Comparison of ENCODE assay signal across 25 cellular contexts in genomic region chr1:16458801-16459200, GRCh38. TPM values are rescaled to one million over a fixed set of nuclear protein-coding genes. Genes with fewer than 3 reads are reported as not detected.
A peak's percentile ranks its signal among the peaks of the same experiment; 100 is the strongest.
DNase-seq lines count a peak whose midpoint lies in the region; ATAC-seq and TF ChIP-seq lines count a peak whose summit lies in the region.
"Had no signal": no experiment of that assay in that cellular context is flagged by ENCODE, and none has a peak within 500 bp of the region (broad histone marks: within the 10 kb centered on the region; RNA-seq: fewer than 3 reads in every experiment).

No MANE protein-coding gene starts in this region.

- no peak overlapping the region for H3K4me3 Mint-ChIP-seq in activated T-helper 1 cell treated with anti-CD3 and anti-CD28 coated beads, Interleukin-12 subunit alpha, Interleukin-12 subunit beta, Interleukin-2, Interleukin-4 antibody, amounts not matched to agents 30 ng/mL and 10 ng/mL and 1 ng/mL, durations not matched to agents 14 hours and 24 hours and 36 hours
- no peak overlapping the region for H3K4me3 Mint-ChIP-seq in HFFc6
- H3K4me3 Mint-ChIP-seq: activated CD4-positive, alpha-beta T cell treated with anti-CD3 and anti-CD28 coated beads, Interleukin-2, amount 10 ng/mL, durations not matched to agents 7 days and 5 days; CD14-positive monocyte; dendritic cell treated with granulocyte-macrophage colony-stimulating factor and Interleukin-4, amounts not matched to agents 40 ng/mL and 50 ng/mL, for 4 days; T-helper 1 cell treated with Interleukin-12 subunit alpha and Interleukin-12 subunit beta and Interleukin-4 antibody, amounts not matched to agents 30 μg/mL and 1 μg/mL, for 36 hours had no signal

- H3K27me3 ChIP-seq in cardiac muscle cell (no peaks in the 10 kb centered on the region), testis (no peaks in the 10 kb centered on the region)
- H3K27me3 ChIP-seq: SJSA1 had no signal

- 64 to 65% methylated on average over 6 of the region's 6 CpGs for WGBS in testis, 2 donors

- TF ChIP-seq CTCF in cardiac muscle cell (IDR thresholded peaks at IDR 0.05; ENCODE audit: low read depth, low read length) = no peak
- no peak for TF ChIP-seq CTCF in testis (IDR thresholded peaks at IDR 0.05)
- no peak for TF ChIP-seq CTCF in HFFc6 (IDR thresholded peaks at IDR 0.05)

- H3K4me1 ChIP-seq in cardiac muscle cell (ENCODE audit: low read depth) = no peaks in the 10 kb centered on the region
- peaks cover 41% of the 10 kb centered on the region for H3K4me1 ChIP-seq in testis
- H3K4me1 ChIP-seq: lower lobe of right lung, SJSA1 had no signal

- no peaks in the 10 kb centered on the region for H3K9me3 Mint-ChIP-seq in activated T-helper 1 cell treated with anti-CD3 and anti-CD28 coated beads, Interleukin-12 subunit alpha, Interleukin-12 subunit beta, Interleukin-2, Interleukin-4 antibody, amounts not matched to agents 30 ng/mL and 10 ng/mL and 1 ng/mL, durations not matched to agents 14 hours and 24 hours and 36 hours
- no peaks in the 10 kb centered on the region for H3K9me3 Mint-ChIP-seq in HFFc6
- H3K9me3 Mint-ChIP-seq: activated CD4-positive, alpha-beta T cell treated with anti-CD3 and anti-CD28 coated beads, Interleukin-2, amount 10 ng/mL, durations not matched to agents 7 days and 5 days; CD14-positive monocyte; dendritic cell treated with granulocyte-macrophage colony-stimulating factor and Interleukin-4, amounts not matched to agents 40 ng/mL and 50 ng/mL, for 4 days; T-helper 1 cell treated with Interleukin-12 subunit alpha and Interleukin-12 subunit beta and Interleukin-4 antibody, amounts not matched to agents 30 μg/mL and 1 μg/mL, for 36 hours had no signal

- ATAC-seq in GM18519 (IDR thresholded peaks at IDR 0.05; ENCODE audit: low FRiP score, unreplicated experiment) = no peak
- ATAC-seq: PC-3 had no signal

- peak overlapping the region; percentile 62 for H3K27ac ChIP-seq in cardiac muscle cell
- peak overlapping the region; percentile 53 to 85 for H3K27ac ChIP-seq in testis
- H3K27ac ChIP-seq: epithelial cell of prostate, lower lobe of right lung, SJSA1 had no signal

- H3K9me3 ChIP-seq in cardiac muscle cell (ENCODE audit: low read depth) = no peaks in the 10 kb centered on the region
- H3K9me3 ChIP-seq in testis = no peaks in the 10 kb centered on the region
- H3K9me3 ChIP-seq: lower lobe of right lung, SJSA1 had no signal

- H3K36me3 ChIP-seq in cardiac muscle cell (peaks cover 44% of the 10 kb centered on the region), testis (ENCODE audit: low read depth, missing control alignments) (no peaks in the 10 kb centered on the region)

- no peak for TF ChIP-seq POLR2A in testis (IDR thresholded peaks at IDR 0.05)

- no peaks in the 10 kb centered on the region for H3K27me3 Mint-ChIP-seq in activated T-helper 1 cell treated with anti-CD3 and anti-CD28 coated beads, Interleukin-12 subunit alpha, Interleukin-12 subunit beta, Interleukin-2, Interleukin-4 antibody, amounts not matched to agents 30 ng/mL and 10 ng/mL and 1 ng/mL, durations not matched to agents 14 hours and 24 hours and 36 hours (ENCODE audit: insufficient read depth)
- H3K27me3 Mint-ChIP-seq in HFFc6 (ENCODE audit: insufficient read depth) = no peaks in the 10 kb centered on the region; the same call in 1 of the 2 replicates
- H3K27me3 Mint-ChIP-seq: activated CD4-positive, alpha-beta T cell treated with anti-CD3 and anti-CD28 coated beads, Interleukin-2, amount 10 ng/mL, durations not matched to agents 7 days and 5 days; dendritic cell treated with granulocyte-macrophage colony-stimulating factor and Interleukin-4, amounts not matched to agents 40 ng/mL and 50 ng/mL, for 4 days had no signal

- peaks cover 46% of the 10 kb centered on the region for H3K36me3 Mint-ChIP-seq in activated T-helper 1 cell treated with anti-CD3 and anti-CD28 coated beads, Interleukin-12 subunit alpha, Interleukin-12 subunit beta, Interleukin-2, Interleukin-4 antibody, amounts not matched to agents 30 ng/mL and 10 ng/mL and 1 ng/mL, durations not matched to agents 14 hours and 24 hours and 36 hours (ENCODE audit: low read depth)
- peaks cover 33% of the 10 kb centered on the region for H3K36me3 Mint-ChIP-seq in HFFc6 (ENCODE audit: low read depth)

- intact Hi-C loops in cardiac septum (cut with DNase I) (no loop called here), testis (cut with DNase I; ENCODE audit: low total_unique reads) (no loop called here)
- intact Hi-C loops in activated T-helper 1 cell treated with anti-CD3 and anti-CD28 coated beads, Interleukin-12 subunit alpha, Interleukin-12 subunit beta, Interleukin-2, Interleukin-4 antibody, amounts not matched to agents 30 ng/mL and 10 ng/mL and 1 ng/mL, durations not matched to agents 14 hours and 24 hours and 36 hours (cut with micrococcal nuclease) = no loop called here

- DNase-seq in cardiac muscle cell (ENCODE audit: low read depth in 1 of 2, low spot score in 1 of 2) (no peak), cardiac septum (ENCODE audit: low spot score) (no peak), globus pallidus (ENCODE audit: low spot score) (peak; percentile 29), testis (peak; percentile 64), NCI-H1436 treated with DMSO at 0.1 percent for 48 hours (lab: John Stamatoyannopoulos, UW) (no peak), HFFc6 (no peak)
- DNase-seq in activated T-helper 1 cell treated with anti-CD3 and anti-CD28 coated beads, Interleukin-12 subunit alpha, Interleukin-12 subunit beta, Interleukin-2, Interleukin-4 antibody, amounts not matched to agents 30 ng/mL and 10 ng/mL and 1 ng/mL, durations not matched to agents 14 hours and 24 hours and 36 hours (ENCODE audit: low spot score) = no peak
- DNase-seq: activated CD4-positive, alpha-beta T cell treated with anti-CD3 and anti-CD28 coated beads, Interleukin-2, amount 10 ng/mL, durations not matched to agents 7 days and 5 days; activated CD8-positive, alpha-beta memory T cell treated with anti-CD3 and anti-CD28 coated beads, Interleukin-2, amount 50 U/mL, for 4 hours; activated gamma-delta T cell; DMS 273 treated with DMSO at 0.1 percent for 48 hours; lower lobe of right lung; NCI-H774; occipital lobe; PC-3; stimulated activated CD4-positive, alpha-beta T cell treated with anti-CD3 and anti-CD28 coated beads, Interleukin-12 subunit alpha, Interleukin-12 subunit beta, amount 100 ng/mL, for 4 hours had no signal

- H3K4me3 ChIP-seq in cardiac muscle cell (no peak overlapping the region), testis (no peak overlapping the region)
- H3K4me3 ChIP-seq: lower lobe of right lung, SJSA1 had no signal

- H3K4me1 Mint-ChIP-seq in activated T-helper 1 cell treated with anti-CD3 and anti-CD28 coated beads, Interleukin-12 subunit alpha, Interleukin-12 subunit beta, Interleukin-2, Interleukin-4 antibody, amounts not matched to agents 30 ng/mL and 10 ng/mL and 1 ng/mL, durations not matched to agents 14 hours and 24 hours and 36 hours (ENCODE audit: low read depth) = no peaks in the 10 kb centered on the region
- no peaks in the 10 kb centered on the region for H3K4me1 Mint-ChIP-seq in HFFc6 (ENCODE audit: low read depth)
- H3K4me1 Mint-ChIP-seq: activated CD4-positive, alpha-beta T cell treated with anti-CD3 and anti-CD28 coated beads, Interleukin-2, amount 10 ng/mL, durations not matched to agents 7 days and 5 days; CD14-positive monocyte had no signal

- H3K27ac Mint-ChIP-seq in activated T-helper 1 cell treated with anti-CD3 and anti-CD28 coated beads, Interleukin-12 subunit alpha, Interleukin-12 subunit beta, Interleukin-2, Interleukin-4 antibody, amounts not matched to agents 30 ng/mL and 10 ng/mL and 1 ng/mL, durations not matched to agents 14 hours and 24 hours and 36 hours = peak overlapping the region; percentile 12
- H3K27ac Mint-ChIP-seq in HFFc6 = no peak overlapping the region
- H3K27ac Mint-ChIP-seq: activated CD4-positive, alpha-beta T cell treated with anti-CD3 and anti-CD28 coated beads, Interleukin-2, amount 10 ng/mL, durations not matched to agents 7 days and 5 days; dendritic cell treated with granulocyte-macrophage colony-stimulating factor and Interleukin-4, amounts not matched to agents 40 ng/mL and 50 ng/mL, for 4 days; T-helper 1 cell treated with Interleukin-12 subunit alpha and Interleukin-12 subunit beta and Interleukin-4 antibody, amounts not matched to agents 30 μg/mL and 1 μg/mL, for 36 hours had no signal

RNA-seq across cellular contexts. Expression of gene NECAP2, which starts 18.3 kb away (rescaled TPM):
- total RNA-seq in cardiac muscle cell = 34.4 and 41.0 TPM in 2 replicates
- polyA plus RNA-seq in cardiac muscle cell = 38.4 and 42.6 TPM in 2 replicates
- 14.5 TPM for total RNA-seq in cardiac septum
- 79.9 and 81.9 TPM in 2 replicates for total RNA-seq in activated T-helper 1 cell treated with anti-CD3 and anti-CD28 coated beads, Interleukin-12 subunit alpha, Interleukin-12 subunit beta, Interleukin-2, Interleukin-4 antibody, amounts not matched to agents 30 ng/mL and 10 ng/mL and 1 ng/mL, durations not matched to agents 14 hours and 24 hours and 36 hours
- total RNA-seq in testis = 100 to 1,000 TPM in 1 of 2 donors, 10 to 100 TPM in 1; 96.8 to 113 TPM
- 88.2 TPM for polyA plus RNA-seq in testis (ENCODE audit: insufficient read depth, low read depth, low replicate concordance)
- 10 to 100 TPM; 55.6 to 73.1 (median 62.8) TPM for total RNA-seq in HFFc6 (2021; fragmentation: NEBNext Ultra II Directional; extraction: Animal tissue kit (Norgen Biotek cat#: 25700))

RNA-seq across cellular contexts. Expression of gene SPATA21, which starts 21.6 kb away (rescaled TPM):
- 0.18 TPM in 1 of 2 replicates, not detected in the other for total RNA-seq in cardiac muscle cell
- polyA plus RNA-seq in cardiac muscle cell = not detected in 2 replicates
- not detected for total RNA-seq in cardiac septum
- not detected in 2 replicates for total RNA-seq in activated T-helper 1 cell treated with anti-CD3 and anti-CD28 coated beads, Interleukin-12 subunit alpha, Interleukin-12 subunit beta, Interleukin-2, Interleukin-4 antibody, amounts not matched to agents 30 ng/mL and 10 ng/mL and 1 ng/mL, durations not matched to agents 14 hours and 24 hours and 36 hours
- total RNA-seq in testis = 1 to 10 TPM; 2.7 to 6.0 TPM
- 10.2 TPM for polyA plus RNA-seq in testis (ENCODE audit: insufficient read depth, low read depth, low replicate concordance)
- under 1 TPM in 1 of 6 experiments, not detected in 5; 0.07 TPM for total RNA-seq in HFFc6 (2021; fragmentation: NEBNext Ultra II Directional; extraction: Animal tissue kit (Norgen Biotek cat#: 25700))
- total RNA-seq: activated CD4-positive, alpha-beta T cell treated with anti-CD3 and anti-CD28 coated beads, Interleukin-2, amount 10 ng/mL, durations not matched to agents 7 days and 5 days; lower lobe of right lung; MCF 10A; occipital lobe; PC-3; renal cortical epithelial cell; SJSA1 had no signal
- polyA plus RNA-seq: CD14-positive monocyte had no signal

RNA-seq across cellular contexts. Expression of gene RNU1-1, which starts 55.3 kb away (rescaled TPM):
- total RNA-seq in cardiac muscle cell (under 0.01 TPM in 2 replicates), cardiac septum (6,195 TPM), testis (under 1 TPM; under 0.01 TPM)
- polyA plus RNA-seq in cardiac muscle cell (3.8 TPM in 1 of 2 replicates, not detected in the other), testis (ENCODE audit: insufficient read depth, low read depth, low replicate concordance) (18.9 TPM)
- total RNA-seq in activated T-helper 1 cell treated with anti-CD3 and anti-CD28 coated beads, Interleukin-12 subunit alpha, Interleukin-12 subunit beta, Interleukin-2, Interleukin-4 antibody, amounts not matched to agents 30 ng/mL and 10 ng/mL and 1 ng/mL, durations not matched to agents 14 hours and 24 hours and 36 hours = 2,178 and 3,041 TPM in 2 replicates
- total RNA-seq in HFFc6 (2021; fragmentation: NEBNext Ultra II Directional; extraction: Animal tissue kit (Norgen Biotek cat#: 25700)) = 1,000 to 10,000 TPM; 1,191 to 2,394 (median 1,819) TPM
- total RNA-seq: fibroblast of villous mesenchyme had no signal
- polyA plus RNA-seq: CD14-positive monocyte had no signal

Comparison
In these comparisons a context has a peak if more than half of its experiments do, and no peak if none do; other contexts are left out.
1. RNA of gene RNU1-1, which starts 55.3 kb away (total RNA-seq): 6,195 TPM in cardiac septum (single experiment), 2,178 to 3,041 TPM in activated T-helper 1 cell treated with anti-CD3 and anti-CD28 coated beads, Interleukin-12 subunit alpha, Interleukin-12 subunit beta, Interleukin-2, Interleukin-4 antibody, amounts not matched to agents 30 ng/mL and 10 ng/mL and 1 ng/mL, durations not matched to agents 14 hours and 24 hours and 36 hours and 1,191 to 2,394 TPM in HFFc6; under 0.01 TPM in cardiac muscle cell and under 0.01 TPM in testis; every median in the first group is over 1,000 times any median in the second.
2. DNase-seq: peak in globus pallidus (single experiment) and testis (single experiment); none in cardiac muscle cell (0 of 2), cardiac septum (single experiment), activated T-helper 1 cell treated with anti-CD3 and anti-CD28 coated beads, Interleukin-12 subunit alpha, Interleukin-12 subunit beta, Interleukin-2, Interleukin-4 antibody, amounts not matched to agents 30 ng/mL and 10 ng/mL and 1 ng/mL, durations not matched to agents 14 hours and 24 hours and 36 hours (single experiment), NCI-H1436 treated with DMSO at 0.1 percent for 48 hours (single experiment) and HFFc6 (single experiment).